In genomic region chr13:82827704-82828103, GRCh38 we compare ENCODE assay signal across 2 cellular contexts.
TF ChIP-seq lines count a peak whose summit lies in the region.

No MANE protein-coding gene starts in this region.

TF ChIP-seq in liver, 16 proteins besides CTCF, POLR2A, EP300 and RAD21 (continued from another document):
- TF ChIP-seq ZBTB33 (IDR thresholded peaks at IDR 0.05): no peak
- no peak for TF ChIP-seq FOXA1 (IDR thresholded peaks at IDR 0.05)
- TF ChIP-seq SP1 (IDR thresholded peaks at IDR 0.05): peak; percentile 11
- TF ChIP-seq ATF3 (IDR thresholded peaks at IDR 0.05): peak; percentile 57
- peak in 1 of 2 donors; percentile 17 for TF ChIP-seq EGR1 (IDR thresholded peaks at IDR 0.05; ENCODE audit: low read depth in 2 of 2)
- peak; percentile 13 for TF ChIP-seq MAX (IDR thresholded peaks at IDR 0.05)
- peak; percentile 13 to 42 for TF ChIP-seq RXRA (IDR thresholded peaks at IDR 0.05)

TF ChIP-seq in IMR-90, 13 proteins besides CTCF, POLR2A, EP300 and RAD21 (continued from another document):
- TF ChIP-seq MAZ (IDR thresholded peaks at IDR 0.05; ENCODE audit: borderline replicate concordance, low read depth, low read length): no peak
TF ChIP-seq in IMR-90: peak in this region for 1.
